ENCODE assay signal across 8 cellular contexts in the genomic region with DNA sequence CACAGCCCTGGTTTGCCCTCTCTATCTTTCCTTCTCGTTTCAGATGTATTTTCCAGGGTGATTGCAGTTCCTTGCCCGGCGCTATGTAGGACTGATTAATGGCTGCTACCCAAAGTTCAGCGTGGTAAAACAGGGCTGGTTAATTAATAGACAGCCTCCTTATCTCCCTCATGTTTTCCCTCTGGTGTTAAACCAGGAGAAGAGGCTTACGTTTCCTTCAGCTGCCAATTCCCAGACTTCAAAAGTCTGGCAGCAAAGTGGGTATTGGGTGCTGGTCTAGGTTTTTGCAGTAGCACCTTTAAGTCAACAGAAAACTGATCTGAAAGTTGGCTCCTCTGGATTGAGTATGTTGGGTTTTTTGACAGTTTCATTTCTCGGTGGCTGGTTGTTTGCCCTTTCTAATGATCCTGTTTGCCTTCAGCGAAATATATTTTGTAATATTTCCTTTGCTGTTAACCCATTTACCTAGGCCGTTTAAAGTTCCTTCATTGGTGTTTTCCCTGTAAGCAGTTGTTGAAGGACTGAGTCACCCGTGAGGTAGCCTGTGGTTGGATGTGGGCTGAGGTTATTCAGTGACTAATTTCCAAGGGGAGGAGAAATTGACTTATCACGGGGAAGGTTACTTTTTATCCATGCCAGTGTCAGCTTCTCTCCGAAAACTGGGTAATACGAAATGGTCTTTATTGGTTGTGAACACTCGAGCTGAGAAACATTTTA.
DNase-seq lines count a peak whose midpoint lies in the region; ATAC-seq and TF ChIP-seq lines count a peak whose summit lies in the region.

No MANE protein-coding gene starts in this region.

- peak overlapping the region; percentile 96 for H3K9ac ChIP-seq in smooth muscle cell (ENCODE audit: low read depth)

- H3F3A ChIP-seq in smooth muscle cell (ENCODE audit: low read depth): peaks cover 23% of the 10 kb centered on the region

- H3K4me3 ChIP-seq in esophagus (ENCODE audit: low read depth in 1 of 2, low read length in 2 of 2): no peak overlapping the region
- H3K4me3 ChIP-seq in smooth muscle cell: peak overlapping the region; percentile 75

- no peaks in the 10 kb centered on the region for H3K9me3 ChIP-seq in esophagus (ENCODE audit: control insufficient read depth in 2 of 2, insufficient read depth in 1 of 2, low read depth in 1 of 2, low read length in 1 of 2)
- no peaks in the 10 kb centered on the region for H3K9me3 ChIP-seq in smooth muscle cell (replicated peaks; ENCODE audit: low read depth)

- H3K4me1 ChIP-seq in esophagus (ENCODE audit: control insufficient read depth in 2 of 2, insufficient read depth in 2 of 2, low read length in 1 of 2) (peaks cover 0 to 6% of the 10 kb centered on the region in 2 donors), smooth muscle cell (ENCODE audit: low read depth) (peaks cover 19% of the 10 kb centered on the region)

- H3K4me2 ChIP-seq in smooth muscle cell: peak overlapping the region; percentile 83

- H3K79me2 ChIP-seq in smooth muscle cell (ENCODE audit: low read depth): peaks cover 49% of the 10 kb centered on the region

- H3K27me3 ChIP-seq in esophagus (ENCODE audit: control insufficient read depth in 1 of 2, insufficient read depth in 2 of 2, low read length in 2 of 2): no peaks in the 10 kb centered on the region
- no peaks in the 10 kb centered on the region for H3K27me3 ChIP-seq in smooth muscle cell (ENCODE audit: low read depth)

- TF ChIP-seq CTCF in 22Rv1 (IDR thresholded peaks at IDR 0.05) (no peak), smooth muscle cell (IDR thresholded peaks at IDR 0.05; ENCODE audit: borderline replicate concordance, insufficient read depth, poor library complexity, severe bottlenecking) (no peak)

- DNase-seq in T1000 (lab: John Stamatoyannopoulos, UW) (peak; percentile 53), smooth muscle cell (lab: John Stamatoyannopoulos, UW; ENCODE audit: unreplicated experiment) (no peak), iPS-NIHi11 (ENCODE audit: low spot score) (no peak), NCI-H2107 (lab: John Stamatoyannopoulos, UW) (no peak)

- H3K27ac ChIP-seq in 22Rv1 (peak overlapping the region; percentile 74), esophagus (ENCODE audit: low read depth in 2 of 2, low read length in 1 of 2) (peak overlapping the region; percentile 77 to 88), smooth muscle cell (ENCODE audit: low read depth) (peak overlapping the region; percentile 97)

- H2AFZ ChIP-seq in smooth muscle cell (ENCODE audit: low read depth): no peak overlapping the region

- ATAC-seq in GM18511 (IDR thresholded peaks at IDR 0.05; ENCODE audit: unreplicated experiment) (peak; percentile 75), HG03108 (IDR thresholded peaks at IDR 0.05; ENCODE audit: unreplicated experiment) (peak; percentile 64)

- WGBS in esophagus, 2 donors: 37 to 41% methylated on average over 13 of the region's 13 CpGs
- WGBS in smooth muscle cell (ENCODE audit: low lambda C conversion rate): 34% methylated on average over 13 of the region's 13 CpGs

- H3K36me3 ChIP-seq in esophagus (ENCODE audit: control insufficient read depth in 2 of 2, insufficient read depth in 2 of 2, low read length in 1 of 2) (peaks cover 0 to 3% of the 10 kb centered on the region in 2 donors), smooth muscle cell (ENCODE audit: low read depth) (no peaks in the 10 kb centered on the region)

- peaks cover 38% of the 10 kb centered on the region for H4K20me1 ChIP-seq in smooth muscle cell (ENCODE audit: low read depth)
